ENCODE assay signal across 28 cellular contexts in genomic region chrX:26613951-26614350, GRCh38.
"Had no signal": no experiment of that assay in that cellular context is flagged by ENCODE, and none has a peak within 500 bp of the region (broad histone marks: within the 10 kb centered on the region; RNA-seq: fewer than 3 reads in every experiment).

No MANE protein-coding gene starts in this region.

- DNase-seq: activated CD4-positive, alpha-beta T cell treated with anti-CD3 and anti-CD28 coated beads for 36 hours; activated CD4-positive, alpha-beta T cell treated with anti-CD3 and anti-CD28 coated beads, Interleukin-2, amount 50 U/mL, for 4 hours; activated CD4-positive, CD25-positive, alpha-beta regulatory T cell; activated CD8-positive, alpha-beta memory T cell treated with anti-CD3 and anti-CD28 coated beads for 24 hours; activated effector memory CD4-positive, alpha-beta T cell treated with Interleukin-2 at 50 U/mL for 16 hours; activated naive CD4-positive, alpha-beta T cell treated with anti-CD3 and anti-CD28 coated beads, Interleukin-2, amount 10 ng/mL, durations not matched to agents 7 days and 5 days; activated naive CD8-positive, alpha-beta T cell treated with anti-CD3 and anti-CD28 coated beads, Interleukin-2, amount 10 ng/mL, durations not matched to agents 7 days and 5 days; amniotic stem cell; colonic mucosa; dorsolateral prefrontal cortex; effector memory CD4-positive, alpha-beta T cell; erythroblast; foreskin keratinocyte; heart right ventricle; left ventricle myocardium inferior; naive B cell; nephron progenitor cell; pancreas; retina; stimulated activated CD4-positive, alpha-beta T cell treated with anti-CD3 and anti-CD28 coated beads, Interleukin-12 subunit alpha, Interleukin-12 subunit beta, amount 100 ng/mL, for 4 hours; stimulated activated CD4-positive, alpha-beta T cell treated with anti-CD3 and anti-CD28 coated beads, Interleukin-4, amount 100 ng/mL, for 1 hour; stimulated activated naive CD8-positive, alpha-beta T cell treated with anti-CD3 and anti-CD28 coated beads, Interleukin-15, Interleukin-2, amounts not matched to agents 100 U/mL and 50 U/mL, for 24 hours; T-cell; testis; transverse colon had no signal

- H3K4me3 ChIP-seq: breast epithelium, colonic mucosa, dorsolateral prefrontal cortex, heart right ventricle, left ventricle myocardium inferior, pancreas, prostate gland, skin epidermis, testis, transverse colon had no signal
